1 cellular context compared by ENCODE assay signal in the genomic region with DNA sequence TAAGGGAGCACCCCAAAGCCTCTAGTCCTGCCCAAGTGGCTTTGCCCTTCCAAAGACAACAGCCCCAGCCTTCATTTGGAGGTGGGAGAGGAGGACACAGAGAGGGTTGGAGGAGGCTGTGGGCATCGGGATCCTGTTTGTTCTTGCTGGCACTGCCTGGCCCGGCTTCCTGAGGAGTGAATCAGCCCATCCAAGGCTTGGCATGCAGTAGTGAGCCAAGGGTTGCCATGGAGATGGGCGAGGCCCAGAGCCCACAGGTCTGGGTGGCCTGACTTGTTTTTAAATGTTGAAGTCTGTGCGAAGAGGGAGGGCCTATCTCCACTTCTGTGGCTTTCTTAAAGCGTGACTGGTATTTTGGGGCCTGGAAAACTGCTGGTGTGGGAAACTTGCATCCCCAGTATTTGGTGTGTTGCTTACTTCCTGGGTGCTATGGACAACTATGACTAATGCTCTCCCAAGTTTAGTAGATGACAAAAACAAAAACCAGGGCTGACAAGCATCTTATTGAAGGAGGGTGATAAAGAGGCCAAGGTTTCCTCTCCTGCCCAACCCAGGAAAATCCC.
TF ChIP-seq lines count a peak whose summit lies in the region.

No MANE protein-coding gene starts in this region.

TF ChIP-seq in HepG2, 621 proteins besides CTCF, POLR2A, EP300 and RAD21 (continued from another document):
- TF ChIP-seq, protein P1, sequence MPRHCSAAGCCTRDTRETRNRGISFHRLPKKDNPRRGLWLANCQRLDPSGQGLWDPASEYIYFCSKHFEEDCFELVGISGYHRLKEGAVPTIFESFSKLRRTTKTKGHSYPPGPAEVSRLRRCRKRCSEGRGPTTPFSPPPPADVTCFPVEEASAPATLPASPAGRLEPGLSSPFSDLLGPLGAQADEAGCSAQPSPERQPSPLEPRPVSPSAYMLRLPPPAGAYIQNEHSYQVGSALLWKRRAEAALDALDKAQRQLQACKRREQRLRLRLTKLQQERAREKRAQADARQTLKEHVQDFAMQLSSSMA (CRISPR knock-in tag; IDR thresholded peaks at IDR 0.05), result no peak
- TF ChIP-seq, protein P2, sequence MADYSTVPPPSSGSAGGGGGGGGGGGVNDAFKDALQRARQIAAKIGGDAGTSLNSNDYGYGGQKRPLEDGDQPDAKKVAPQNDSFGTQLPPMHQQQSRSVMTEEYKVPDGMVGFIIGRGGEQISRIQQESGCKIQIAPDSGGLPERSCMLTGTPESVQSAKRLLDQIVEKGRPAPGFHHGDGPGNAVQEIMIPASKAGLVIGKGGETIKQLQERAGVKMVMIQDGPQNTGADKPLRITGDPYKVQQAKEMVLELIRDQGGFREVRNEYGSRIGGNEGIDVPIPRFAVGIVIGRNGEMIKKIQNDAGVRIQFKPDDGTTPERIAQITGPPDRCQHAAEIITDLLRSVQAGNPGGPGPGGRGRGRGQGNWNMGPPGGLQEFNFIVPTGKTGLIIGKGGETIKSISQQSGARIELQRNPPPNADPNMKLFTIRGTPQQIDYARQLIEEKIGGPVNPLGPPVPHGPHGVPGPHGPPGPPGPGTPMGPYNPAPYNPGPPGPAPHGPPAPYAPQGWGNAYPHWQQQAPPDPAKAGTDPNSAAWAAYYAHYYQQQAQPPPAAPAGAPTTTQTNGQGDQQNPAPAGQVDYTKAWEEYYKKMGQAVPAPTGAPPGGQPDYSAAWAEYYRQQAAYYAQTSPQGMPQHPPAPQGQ (CRISPR knock-in tag; IDR thresholded peaks at IDR 0.05; ENCODE audit: borderline replicate concordance), result no peak
- TF ChIP-seq, protein P3, sequence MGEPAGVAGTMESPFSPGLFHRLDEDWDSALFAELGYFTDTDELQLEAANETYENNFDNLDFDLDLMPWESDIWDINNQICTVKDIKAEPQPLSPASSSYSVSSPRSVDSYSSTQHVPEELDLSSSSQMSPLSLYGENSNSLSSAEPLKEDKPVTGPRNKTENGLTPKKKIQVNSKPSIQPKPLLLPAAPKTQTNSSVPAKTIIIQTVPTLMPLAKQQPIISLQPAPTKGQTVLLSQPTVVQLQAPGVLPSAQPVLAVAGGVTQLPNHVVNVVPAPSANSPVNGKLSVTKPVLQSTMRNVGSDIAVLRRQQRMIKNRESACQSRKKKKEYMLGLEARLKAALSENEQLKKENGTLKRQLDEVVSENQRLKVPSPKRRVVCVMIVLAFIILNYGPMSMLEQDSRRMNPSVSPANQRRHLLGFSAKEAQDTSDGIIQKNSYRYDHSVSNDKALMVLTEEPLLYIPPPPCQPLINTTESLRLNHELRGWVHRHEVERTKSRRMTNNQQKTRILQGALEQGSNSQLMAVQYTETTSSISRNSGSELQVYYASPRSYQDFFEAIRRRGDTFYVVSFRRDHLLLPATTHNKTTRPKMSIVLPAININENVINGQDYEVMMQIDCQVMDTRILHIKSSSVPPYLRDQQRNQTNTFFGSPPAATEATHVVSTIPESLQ (CRISPR knock-in tag; conservative IDR thresholded peaks at IDR 0.05), result no peak
- TF ChIP-seq PCBP2 (optimal IDR thresholded peaks at IDR 0.05; ENCODE audit: low read depth, low read length, poor library complexity, severe bottlenecking) (no peak), CEBPB (IDR thresholded peaks at IDR 0.05; ENCODE audit: borderline replicate concordance, low read depth, low read length) (no peak), GABPA (IDR thresholded peaks at IDR 0.05; ENCODE audit: low read depth, low read length) (no peak), GABPA (CRISPR knock-in tag; IDR thresholded peaks at IDR 0.05; ENCODE audit: low read depth) (no peak), RBM39 (IDR thresholded peaks at IDR 0.05; ENCODE audit: low read depth, low read length, poor library complexity, severe bottlenecking) (no peak), ZNF431 (CRISPR knock-in tag; IDR thresholded peaks at IDR 0.05; ENCODE audit: borderline replicate concordance, low read depth) (no peak), NRL (CRISPR knock-in tag; IDR thresholded peaks at IDR 0.05; ENCODE audit: borderline replicate concordance) (no peak), ZNF747 (CRISPR knock-in tag; IDR thresholded peaks at IDR 0.05; ENCODE audit: borderline replicate concordance) (no peak), HMGA1 (CRISPR knock-in tag; conservative IDR thresholded peaks at IDR 0.05) (no peak), RFX1 (IDR thresholded peaks at IDR 0.05) (no peak), ZBTB20 (CRISPR knock-in tag; IDR thresholded peaks at IDR 0.05; ENCODE audit: borderline replicate concordance, low read depth) (no peak)
- TF ChIP-seq, protein P4, sequence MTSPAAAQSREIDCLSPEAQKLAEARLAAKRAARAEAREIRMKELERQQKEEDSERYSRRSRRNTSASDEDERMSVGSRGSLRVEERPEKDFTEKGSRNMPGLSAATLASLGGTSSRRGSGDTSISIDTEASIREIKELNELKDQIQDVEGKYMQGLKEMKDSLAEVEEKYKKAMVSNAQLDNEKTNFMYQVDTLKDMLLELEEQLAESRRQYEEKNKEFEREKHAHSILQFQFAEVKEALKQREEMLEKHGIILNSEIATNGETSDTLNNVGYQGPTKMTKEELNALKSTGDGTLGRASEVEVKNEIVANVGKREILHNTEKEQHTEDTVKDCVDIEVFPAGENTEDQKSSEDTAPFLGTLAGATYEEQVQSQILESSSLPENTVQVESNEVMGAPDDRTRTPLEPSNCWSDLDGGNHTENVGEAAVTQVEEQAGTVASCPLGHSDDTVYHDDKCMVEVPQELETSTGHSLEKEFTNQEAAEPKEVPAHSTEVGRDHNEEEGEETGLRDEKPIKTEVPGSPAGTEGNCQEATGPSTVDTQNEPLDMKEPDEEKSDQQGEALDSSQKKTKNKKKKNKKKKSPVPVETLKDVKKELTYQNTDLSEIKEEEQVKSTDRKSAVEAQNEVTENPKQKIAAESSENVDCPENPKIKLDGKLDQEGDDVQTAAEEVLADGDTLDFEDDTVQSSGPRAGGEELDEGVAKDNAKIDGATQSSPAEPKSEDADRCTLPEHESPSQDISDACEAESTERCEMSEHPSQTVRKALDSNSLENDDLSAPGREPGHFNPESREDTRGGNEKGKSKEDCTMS (CRISPR knock-in tag; conservative IDR thresholded peaks at IDR 0.05), result no peak
- TF ChIP-seq, protein P5, sequence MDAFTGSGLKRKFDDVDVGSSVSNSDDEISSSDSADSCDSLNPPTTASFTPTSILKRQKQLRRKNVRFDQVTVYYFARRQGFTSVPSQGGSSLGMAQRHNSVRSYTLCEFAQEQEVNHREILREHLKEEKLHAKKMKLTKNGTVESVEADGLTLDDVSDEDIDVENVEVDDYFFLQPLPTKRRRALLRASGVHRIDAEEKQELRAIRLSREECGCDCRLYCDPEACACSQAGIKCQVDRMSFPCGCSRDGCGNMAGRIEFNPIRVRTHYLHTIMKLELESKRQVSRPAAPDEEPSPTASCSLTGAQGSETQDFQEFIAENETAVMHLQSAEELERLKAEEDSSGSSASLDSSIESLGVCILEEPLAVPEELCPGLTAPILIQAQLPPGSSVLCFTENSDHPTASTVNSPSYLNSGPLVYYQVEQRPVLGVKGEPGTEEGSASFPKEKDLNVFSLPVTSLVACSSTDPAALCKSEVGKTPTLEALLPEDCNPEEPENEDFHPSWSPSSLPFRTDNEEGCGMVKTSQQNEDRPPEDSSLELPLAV (CRISPR knock-in tag; conservative IDR thresholded peaks at IDR 0.05; ENCODE audit: low read depth), result no peak
